Comparison of ENCODE assay signal across 22 cellular contexts in the genomic region with DNA sequence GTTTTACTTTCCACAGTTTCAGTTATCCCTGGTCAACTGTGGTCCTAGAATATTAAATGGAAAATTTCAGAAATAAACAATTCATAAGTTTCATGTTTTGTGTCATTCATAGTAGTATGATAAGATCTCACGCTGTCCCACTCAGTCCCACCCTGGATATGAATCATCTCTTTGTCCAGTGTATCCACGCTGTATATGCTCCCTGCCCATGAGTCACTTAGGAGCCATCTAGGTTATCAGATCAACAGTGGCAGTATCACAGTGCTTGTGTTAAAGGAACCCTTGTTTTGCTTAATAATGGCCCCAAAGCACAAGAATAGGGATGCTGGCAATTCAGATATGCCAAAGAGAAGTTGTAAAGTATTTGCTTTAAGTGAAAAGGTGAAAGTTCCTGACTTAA. TPM values are rescaled to one million over a fixed set of nuclear protein-coding genes. Genes with fewer than 3 reads are reported as not detected.
DNase-seq lines count a peak whose midpoint lies in the region; ATAC-seq and TF ChIP-seq lines count a peak whose summit lies in the region.
"Had no signal": no experiment of that assay in that cellular context is flagged by ENCODE, and none has a peak within 500 bp of the region (broad histone marks: within the 10 kb centered on the region; RNA-seq: fewer than 3 reads in every experiment).

No MANE protein-coding gene starts in this region.

- peak; percentile 79 for DNase-seq in ELR (ENCODE audit: low read depth)
- peak; percentile 30 for DNase-seq in RKO (ENCODE audit: low spot score)
- peak; percentile 7 for DNase-seq in epithelial cell of esophagus (ENCODE audit: low read depth)
- peak; percentile 8 for DNase-seq in pulmonary artery endothelial cell (ENCODE audit: low read depth, low spot score)
- no peak for DNase-seq in midbrain (lab: John Stamatoyannopoulos, UW)
- DNase-seq in RWPE1 (ENCODE audit: low spot score) = no peak
- no peak for DNase-seq in cerebellar cortex (ENCODE audit: low spot score)
- DNase-seq: activated CD4-positive, alpha-beta T cell treated with anti-CD3 and anti-CD28 coated beads, Interleukin-2, amount 50 U/mL, for 4 hours; activated naive CD4-positive, alpha-beta T cell; amygdala; CD4-positive, alpha-beta memory T cell; cerebellar nuclear complex; DMS53; effector memory CD8-positive, alpha-beta T cell; NCI-H187; NCI-H446; substantia nigra; WERI-Rb-1 had no signal

- CTCF ChIA-PET in RWPE1 (lab: Yijun Ruan, JAX) = no interaction called here

- ATAC-seq in GM21619 (IDR thresholded peaks at IDR 0.05; ENCODE audit: unreplicated experiment) = no peak
- ATAC-seq: effector memory CD8-positive, alpha-beta T cell had no signal

- POLR2A ChIA-PET in RWPE1 (lab: Yijun Ruan, JAX; ENCODE audit: low non-redundant PET) = no interaction called here

- H3K4me3 ChIP-seq in epithelial cell of esophagus (ENCODE audit: low read length) = no peak overlapping the region
- H3K4me3 ChIP-seq: prostate gland, vagina had no signal

- H3K27ac ChIP-seq in RWPE1 = no peak overlapping the region
- H3K27ac ChIP-seq: WERI-Rb-1 had no signal

- TF ChIP-seq CTCF in epithelial cell of esophagus (IDR thresholded peaks at IDR 0.05; ENCODE audit: insufficient read depth, low read depth, low read length, missing control alignments) (no peak), RWPE1 (conservative IDR thresholded peaks at IDR 0.05; ENCODE audit: low read depth) (no peak)

RNA-seq across cellular contexts. Expression of a gene that starts 16.2 kb away (rescaled TPM):
- 11.6 and 30.6 TPM in 2 replicates for total RNA-seq in pulmonary artery endothelial cell
- total RNA-seq: CD4-positive, alpha-beta memory T cell; T-helper 1 cell treated with Interleukin-12 subunit alpha and Interleukin-12 subunit beta and Interleukin-4 antibody, amounts not matched to agents 30 ng/mL and 1 ng/mL, for 36 hours had no signal

Comparison
In these comparisons a context has a peak if more than half of its experiments do, and no peak if none do; other contexts are left out.
1. DNase-seq: peak in ELR (single experiment), RKO (single experiment), epithelial cell of esophagus (single experiment) and pulmonary artery endothelial cell (single experiment); none in midbrain (single experiment), RWPE1 (single experiment) and cerebellar cortex (single experiment).